Comparison of ENCODE assay signal across 16 cellular contexts in the genomic region with DNA sequence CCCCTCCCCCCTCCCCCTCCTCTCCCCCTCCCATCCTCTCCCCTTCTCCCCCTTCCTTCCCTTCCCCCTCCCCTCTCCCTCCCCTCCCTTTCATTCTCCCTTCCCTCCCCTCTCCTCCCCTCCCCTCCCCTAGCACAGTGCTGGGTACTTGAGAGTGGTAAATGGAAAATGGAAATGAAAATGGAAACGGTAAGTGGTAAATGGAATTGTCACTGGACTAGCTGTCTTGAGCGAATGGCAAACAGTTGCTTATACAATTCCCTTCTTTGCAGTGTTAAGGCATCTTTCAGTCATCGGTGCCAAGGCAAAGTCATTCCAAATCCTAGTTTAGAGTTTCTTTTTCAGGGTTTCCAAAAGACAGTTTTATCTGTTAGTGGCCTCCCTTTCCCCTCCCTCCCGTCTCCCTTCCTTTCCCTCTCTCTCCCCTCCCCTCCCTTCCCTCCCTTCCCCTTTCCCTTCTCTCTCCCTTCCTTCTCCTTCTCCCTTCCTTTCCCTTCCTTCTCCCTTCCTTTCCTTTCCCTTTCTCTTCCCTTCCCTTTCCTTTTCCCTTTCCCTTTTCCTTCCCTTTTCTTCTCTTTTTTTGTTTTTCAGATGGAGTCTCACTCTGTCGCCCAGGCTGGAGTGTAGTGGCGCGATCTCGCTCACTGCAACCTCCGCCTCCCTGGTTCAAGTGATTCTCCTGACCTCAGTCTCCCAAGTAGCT.
"Had no signal": no experiment of that assay in that cellular context is flagged by ENCODE, and none has a peak within 500 bp of the region (broad histone marks: within the 10 kb centered on the region; RNA-seq: fewer than 3 reads in every experiment).

No MANE protein-coding gene starts in this region.

- H3K9ac ChIP-seq: neural progenitor cell had no signal

- H3K9me3 ChIP-seq: ascending aorta, gastrocnemius medialis, left lung, spleen, thoracic aorta, vagina had no signal

- H3K27ac ChIP-seq: ascending aorta, brain microvascular endothelial cell, gastrocnemius medialis, left lung, neural progenitor cell, thoracic aorta, vagina had no signal

- H3K36me3 ChIP-seq: ascending aorta, brain microvascular endothelial cell, gastrocnemius medialis, left lung, neural progenitor cell, spleen, thoracic aorta, vagina had no signal

- H3K4me3 ChIP-seq: ascending aorta, gastrocnemius medialis, left lung, lung, neural progenitor cell, vagina had no signal

- H2AFZ ChIP-seq: neural progenitor cell had no signal

- DNase-seq: activated CD4-positive, alpha-beta memory T cell treated with anti-CD3 and anti-CD28 coated beads, Interleukin-2, amount 10 ng/mL, durations not matched to agents 7 days and 5 days; activated CD4-positive, alpha-beta T cell treated with anti-CD3 and anti-CD28 coated beads for 4 hours; activated CD4-positive, CD25-positive, alpha-beta regulatory T cell; brain microvascular endothelial cell; effector memory CD4-positive, alpha-beta T cell; gastrocnemius medialis; kidney glomerular epithelial cell; left lung; naive thymus-derived CD8-positive, alpha-beta T cell; spleen; stimulated activated CD4-positive, alpha-beta T cell treated with anti-CD3 and anti-CD28 coated beads, Interleukin-4, amount 100 ng/mL, for 1 hour had no signal

- H3K4me1 ChIP-seq: vagina had no signal

- H3K27me3 ChIP-seq: ascending aorta, brain microvascular endothelial cell, gastrocnemius medialis, left lung, neural progenitor cell, spleen, vagina had no signal

- H3K4me2 ChIP-seq: neural progenitor cell had no signal
